17 cellular contexts compared by ENCODE assay signal in genomic region chr2:234474654-234475053, GRCh38.
"Had no signal": no experiment of that assay in that cellular context is flagged by ENCODE, and none has a peak within 500 bp of the region (broad histone marks: within the 10 kb centered on the region; RNA-seq: fewer than 3 reads in every experiment).

No MANE protein-coding gene starts in this region.

- ATAC-seq: body of pancreas, left lung, mucosa of descending colon had no signal

- H3K27ac ChIP-seq: body of pancreas, esophagus muscularis mucosa, left lung, neutrophil, parathyroid adenoma, transverse colon, vagina had no signal

- H3K4me3 ChIP-seq: body of pancreas, esophagus muscularis mucosa, left lung, mucosa of descending colon, transverse colon, vagina had no signal

- H3K36me3 ChIP-seq: esophagus muscularis mucosa, left lung, neutrophil, transverse colon, vagina had no signal

- H3K4me3 Mint-ChIP-seq: activated naive CD4-positive, alpha-beta T cell treated with anti-CD3 and anti-CD28 coated beads, Interleukin-2, amount 50 U/mL, for 24 hours; naive thymus-derived CD4-positive, alpha-beta T cell had no signal

- H3K9me3 ChIP-seq: body of pancreas, left lung, mucosa of descending colon, neutrophil, transverse colon, vagina had no signal

- DNase-seq: activated CD4-positive, alpha-beta T cell treated with anti-CD3 and anti-CD28 coated beads for 48 hours; amygdala; body of pancreas; hippocampal formation; kidney; left lung; mucosa of descending colon; naive thymus-derived CD4-positive, alpha-beta T cell; stimulated activated CD4-positive, alpha-beta T cell treated with anti-CD3 and anti-CD28 coated beads, Interleukin-4, amount 100 ng/mL, for 4 hours; stimulated activated CD8-positive, alpha-beta memory T cell treated with anti-CD3 and anti-CD28 coated beads, Interleukin-4, amount 100 ng/mL, for 48 hours; stimulated activated naive CD8-positive, alpha-beta T cell treated with anti-CD3 and anti-CD28 coated beads, Interleukin-15, Interleukin-2, amounts not matched to agents 100 U/mL and 50 U/mL, for 24 hours; transverse colon had no signal

- H3K9me3 Mint-ChIP-seq: activated naive CD4-positive, alpha-beta T cell treated with anti-CD3 and anti-CD28 coated beads, Interleukin-2, amount 50 U/mL, for 24 hours had no signal

- H3K27me3 Mint-ChIP-seq: activated naive CD4-positive, alpha-beta T cell treated with anti-CD3 and anti-CD28 coated beads, Interleukin-2, amount 50 U/mL, for 24 hours; naive thymus-derived CD4-positive, alpha-beta T cell had no signal

- H3K4me1 ChIP-seq: body of pancreas, esophagus muscularis mucosa, left lung, parathyroid adenoma, transverse colon, vagina had no signal

- H3K27me3 ChIP-seq: body of pancreas, esophagus muscularis mucosa, left lung, transverse colon, vagina had no signal
